ENCODE assay signal across 22 cellular contexts in the genomic region with DNA sequence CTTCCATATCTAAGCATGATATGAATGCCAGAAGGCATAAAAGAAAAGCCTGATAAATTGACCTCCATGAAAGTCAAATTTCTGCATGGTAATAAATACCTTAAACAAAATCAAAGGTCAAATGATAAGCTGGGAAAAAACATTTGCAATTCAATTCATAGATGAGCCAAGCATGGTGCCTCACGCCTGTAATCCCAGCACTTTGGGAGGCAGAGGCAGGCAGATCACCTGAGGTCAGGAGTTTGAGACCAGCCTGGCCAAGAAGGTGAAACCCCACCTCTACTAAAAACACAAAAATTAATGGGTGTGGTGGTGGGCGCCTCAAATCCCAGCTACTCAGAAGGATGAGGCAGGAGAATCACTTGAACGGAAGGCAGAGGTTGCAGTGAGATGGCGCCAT. TPM values are rescaled to one million over a fixed set of nuclear protein-coding genes. Genes with fewer than 3 reads are reported as not detected.
A peak's percentile ranks its signal among the peaks of the same experiment; 100 is the strongest.
DNase-seq lines count a peak whose midpoint lies in the region; ATAC-seq, FAIRE-seq and TF ChIP-seq lines count a peak whose summit lies in the region.
"Had no signal": no experiment of that assay in that cellular context is flagged by ENCODE, and none has a peak within 500 bp of the region (broad histone marks: within the 10 kb centered on the region; RNA-seq: fewer than 3 reads in every experiment).

No MANE protein-coding gene starts in this region.

- CTCF ChIA-PET in HCT116 (lab: Charles Lee): interaction anchor here (1.2 kb wide), 1 partner anchor 11 kb away, joined by 3 read pairs; no protein-coding TSS in a partner anchor

- intact Hi-C loops in left ventricle myocardium inferior (cut with micrococcal nuclease) (no loop called here), Right ventricle myocardium superior (cut with DNase I) (no loop called here), HCT116 (cut with micrococcal nuclease) (no loop called here)

- H3K9ac ChIP-seq in HCT116 (ENCODE audit: low read length) (no peak overlapping the region), endodermal cell (ENCODE audit: extremely low read depth, low read length, poor library complexity, severe bottlenecking) (no peak overlapping the region)
- H3K9ac ChIP-seq: BLaER1 treated with 17β-estradiol and CSF1 and Interleukin-3, amounts not matched to agents 10 nM and 100 nM had no signal

- no peak for TF ChIP-seq POLR2A in HCT116 (IDR thresholded peaks at IDR 0.05; ENCODE audit: borderline replicate concordance, extremely low read depth, insufficient read depth, insufficient read length)

- TF ChIP-seq CTCF in left ventricle myocardium inferior (IDR thresholded peaks at IDR 0.05; ENCODE audit: borderline replicate concordance) (no peak), HCT116 (IDR thresholded peaks at IDR 0.05 in 2 of 3, conservative IDR thresholded peaks at IDR 0.05 in 1 of 3; ENCODE audit: borderline replicate concordance in 1 of 3, insufficient read depth in 1 of 3, low read depth in 2 of 3, low read length in 2 of 3) (no peak), endodermal cell (conservative IDR thresholded peaks at IDR 0.05) (peak; percentile 25), BE2C (IDR thresholded peaks at IDR 0.05; ENCODE audit: low read depth, low read length) (no peak)

- no peak overlapping the region for H3K4me2 ChIP-seq in HCT116 (ENCODE audit: low read length)
- H3K4me2 ChIP-seq: BLaER1 treated with 17β-estradiol and CSF1 and Interleukin-3, amounts not matched to agents 10 nM and 100 nM had no signal

- no peaks in the 10 kb centered on the region for H3K4me1 Mint-ChIP-seq in endodermal cell
- H3K4me1 Mint-ChIP-seq: B cell; CD8-positive, alpha-beta memory T cell had no signal

- no peaks in the 10 kb centered on the region for H3K27me3 ChIP-seq in left ventricle myocardium inferior (ENCODE audit: low read depth)
- no peaks in the 10 kb centered on the region for H3K27me3 ChIP-seq in HCT116 (ENCODE audit: insufficient read depth, low read length)
- no peaks in the 10 kb centered on the region for H3K27me3 ChIP-seq in endodermal cell (ENCODE audit: control insufficient read depth, insufficient read depth, low read length, poor library complexity, severe bottlenecking)
- no peaks in the 10 kb centered on the region for H3K27me3 ChIP-seq in small intestine (ENCODE audit: control insufficient read depth in 2 of 2, insufficient read depth in 2 of 2, low read length in 2 of 2)
- no peaks in the 10 kb centered on the region for H3K27me3 ChIP-seq in BE2C
- H3K27me3 ChIP-seq: BLaER1 treated with 17β-estradiol and CSF1 and Interleukin-3, amounts not matched to agents 10 nM and 100 nM had no signal

- no peaks in the 10 kb centered on the region for H3K9me3 Mint-ChIP-seq in endodermal cell
- H3K9me3 Mint-ChIP-seq: CD4-positive, alpha-beta T cell; CD8-positive, alpha-beta memory T cell had no signal

- H2AFZ ChIP-seq in HCT116 (ENCODE audit: low read depth, low read length, poor library complexity, severe bottlenecking): no peak overlapping the region

- peaks cover 4% of the 10 kb centered on the region for H3K4me1 ChIP-seq in left ventricle myocardium inferior
- peaks cover 8 to 17% of the 10 kb centered on the region in 2 experiments; a peak in 3 of 4 replicates for H3K4me1 ChIP-seq in HCT116 (ENCODE audit: control insufficient read depth in 1 of 2, insufficient read depth in 2 of 2, low read length in 2 of 2)
- H3K4me1 ChIP-seq in endodermal cell (ENCODE audit: control insufficient read depth, insufficient read depth, low read length): peaks cover 2% of the 10 kb centered on the region
- no peaks in the 10 kb centered on the region for H3K4me1 ChIP-seq in small intestine (ENCODE audit: control insufficient read depth in 2 of 2, insufficient read depth in 1 of 2, low read depth in 1 of 2, low read length in 1 of 2)
- no peaks in the 10 kb centered on the region for H3K4me1 ChIP-seq in BE2C

- RAD21 ChIA-PET in HCT116 (lab: Charles Lee; ENCODE audit: low non-redundant PET in 1 of 2, low total read pairs in 2 of 2, uncharacterized antibody in 2 of 2, unreplicated experiment in 2 of 2): no interaction called here

- no TSS peak for BruUV-seq in HCT116 (replicated peaks; lab: Mats Ljungman, UMichigan)

- DNase-seq in left ventricle myocardium inferior (no peak), Right ventricle myocardium superior (no peak), HCT116 (ENCODE audit: low read depth, low spot score) (no peak), endodermal cell (no peak), small intestine (peak; percentile 87), COR-L47 (lab: John Stamatoyannopoulos, UW) (no peak), BE2C (no peak)
- DNase-seq: CD4-positive, alpha-beta T cell; CD8-positive, alpha-beta memory T cell; DMS153; DND-41; H7; HCEC 1CT had no signal

- 84% methylated on average over 4 of the region's 4 CpGs for WGBS in endodermal cell (ENCODE audit: insufficient coverage in 1 of 2, insufficient read length in 1 of 2), 2 experiments
- WGBS in small intestine, 3 donors: 30 to 68% (median 46%) methylated on average over 4 of the region's 4 CpGs

- H3K9me3 ChIP-seq in left ventricle myocardium inferior (replicated peaks) (no peaks in the 10 kb centered on the region), HCT116 (ENCODE audit: control insufficient read depth in 1 of 2, insufficient read depth in 1 of 2, low read depth in 1 of 2, low read length in 2 of 2) (no peaks in the 10 kb centered on the region), endodermal cell (ENCODE audit: control insufficient read depth, low read length) (no peaks in the 10 kb centered on the region), small intestine (ENCODE audit: control insufficient read depth, low read depth) (no peaks in the 10 kb centered on the region), BE2C (no peaks in the 10 kb centered on the region)
- H3K9me3 ChIP-seq: BLaER1 treated with 17β-estradiol and CSF1 and Interleukin-3, amounts not matched to agents 10 nM and 100 nM had no signal

- H3K4me3 Mint-ChIP-seq in endodermal cell: no peak overlapping the region
- H3K4me3 Mint-ChIP-seq: B cell; CD14-positive monocyte; CD4-positive, alpha-beta T cell; CD8-positive, alpha-beta memory T cell had no signal

- no peak overlapping the region for H3K27ac Mint-ChIP-seq in endodermal cell
- H3K27ac Mint-ChIP-seq: B cell; CD14-positive monocyte; CD4-positive, alpha-beta T cell; CD8-positive, alpha-beta memory T cell had no signal

- no peak for FAIRE-seq in small intestine (lab: Jason Lieb, UNC)
- FAIRE-seq: A204.1, G401.6, GM12892, H1 had no signal

- POLR2A ChIA-PET in HCT116 (lab: Charles Lee): no interaction called here

- TF ChIP-seq RAD21 in HCT116 (IDR thresholded peaks at IDR 0.05; ENCODE audit: low read depth): peak; percentile 32; the same call in 1 of the 2 replicates

- H3K36me3 Mint-ChIP-seq in endodermal cell (ENCODE audit: low read depth): no peaks in the 10 kb centered on the region
- H3K36me3 Mint-ChIP-seq: CD14-positive monocyte; CD8-positive, alpha-beta memory T cell had no signal

- H3K36me3 ChIP-seq in left ventricle myocardium inferior (no peaks in the 10 kb centered on the region), HCT116 (ENCODE audit: control insufficient read depth in 1 of 2, insufficient read depth in 2 of 2, low read length in 2 of 2) (no peaks in the 10 kb centered on the region), endodermal cell (ENCODE audit: control insufficient read depth, insufficient read depth, low read length) (no peaks in the 10 kb centered on the region), small intestine (ENCODE audit: control insufficient read depth in 2 of 2, insufficient read depth in 2 of 2, low read length in 2 of 2) (no peaks in the 10 kb centered on the region), BE2C (no peaks in the 10 kb centered on the region)
- H3K36me3 ChIP-seq: BLaER1 treated with 17β-estradiol and CSF1 and Interleukin-3, amounts not matched to agents 10 nM and 100 nM had no signal

- H3K79me2 ChIP-seq in HCT116 (ENCODE audit: insufficient read depth, low read length): no peaks in the 10 kb centered on the region

- H3K27ac ChIP-seq in left ventricle myocardium inferior (replicated peaks) (peak overlapping the region; percentile 61), HCT116 (ENCODE audit: low read depth, low read length) (no peak overlapping the region), endodermal cell (ENCODE audit: low read depth, low read length) (no peak overlapping the region), small intestine (ENCODE audit: low read depth in 1 of 2, low read length in 1 of 2) (no peak overlapping the region)
- H3K27ac ChIP-seq: 22Rv1; BLaER1 treated with 17β-estradiol and CSF1 and Interleukin-3, amounts not matched to agents 10 nM and 100 nM had no signal

- ATAC-seq in Right ventricle myocardium superior (ENCODE audit: poor library complexity) (no peak), HCT116 (no peak), GM19035 (IDR thresholded peaks at IDR 0.05; ENCODE audit: unreplicated experiment) (no peak)

- H3K4me3 ChIP-seq in left ventricle myocardium inferior (no peak overlapping the region), HCT116 (replicated peaks in 1 of 2; ENCODE audit: low read depth in 1 of 2, low read length in 2 of 2) (no peak overlapping the region), endodermal cell (ENCODE audit: low read length) (no peak overlapping the region), small intestine (ENCODE audit: low read depth in 1 of 2, low read length in 2 of 2) (no peak overlapping the region), BE2C (ENCODE audit: low read depth, low read length) (no peak overlapping the region)
- H3K4me3 ChIP-seq: BLaER1 treated with 17β-estradiol and CSF1 and Interleukin-3, amounts not matched to agents 10 nM and 100 nM had no signal

- peaks cover 6% of the 10 kb centered on the region for H3K27me3 Mint-ChIP-seq in endodermal cell (ENCODE audit: insufficient read depth)
- H3K27me3 Mint-ChIP-seq: CD4-positive, alpha-beta T cell had no signal

- no peaks in the 10 kb centered on the region for H4K20me1 ChIP-seq in HCT116 (ENCODE audit: insufficient read depth)
- H4K20me1 ChIP-seq: BLaER1 treated with 17β-estradiol and CSF1 and Interleukin-3, amounts not matched to agents 10 nM and 100 nM had no signal

- H3K9me2 ChIP-seq in HCT116 (ENCODE audit: insufficient read depth): no peaks in the 10 kb centered on the region

TF ChIP-seq in HCT116, 20 proteins besides CTCF, POLR2A, EP300 and RAD21 (continues in another document):
- TF ChIP-seq EZH2phosphoT487 (IDR thresholded peaks at IDR 0.05; ENCODE audit: borderline replicate concordance): no peak
- TF ChIP-seq YY1 (IDR thresholded peaks at IDR 0.05; ENCODE audit: extremely low read depth, insufficient replicate concordance, low read depth, low read length): no peak
- no peak for TF ChIP-seq SRF (IDR thresholded peaks at IDR 0.05; ENCODE audit: low read depth)
- no peak for TF ChIP-seq CEBPB (IDR thresholded peaks at IDR 0.05; ENCODE audit: low read depth)
- TF ChIP-seq EGR1 (IDR thresholded peaks at IDR 0.05; ENCODE audit: low read depth): no peak
- TF ChIP-seq CBX3 (IDR thresholded peaks at IDR 0.05; ENCODE audit: low read depth): no peak

RNA-seq across cellular contexts. Expression of a gene that starts 27.8 kb away (rescaled TPM):
- total RNA-seq in left ventricle myocardium inferior (137 TPM), Right ventricle myocardium superior (142 TPM), HCT116 (2021; ENCODE audit: unreplicated experiment) (64.3 TPM), endodermal cell (100 to 1,000 TPM in 1 of 2 donors, 10 to 100 TPM in 1; 95.4 to 116 TPM)
- 49.7 and 51.0 TPM in 2 replicates for polyA plus RNA-seq in HCT116 (2012)
- polyA plus RNA-seq in endodermal cell (2013, experiment 1 of 2): 124 TPM
- polyA plus RNA-seq in endodermal cell (2013, experiment 2 of 2): 111 TPM
- polyA plus RNA-seq in small intestine: 10 to 100 TPM; 47.9 to 84.3 (median 61.3) TPM
- polyA plus RNA-seq in BE2C (2012; ENCODE audit: insufficient read depth, insufficient read length, low read depth): 60.0 TPM
